In the genomic region with DNA sequence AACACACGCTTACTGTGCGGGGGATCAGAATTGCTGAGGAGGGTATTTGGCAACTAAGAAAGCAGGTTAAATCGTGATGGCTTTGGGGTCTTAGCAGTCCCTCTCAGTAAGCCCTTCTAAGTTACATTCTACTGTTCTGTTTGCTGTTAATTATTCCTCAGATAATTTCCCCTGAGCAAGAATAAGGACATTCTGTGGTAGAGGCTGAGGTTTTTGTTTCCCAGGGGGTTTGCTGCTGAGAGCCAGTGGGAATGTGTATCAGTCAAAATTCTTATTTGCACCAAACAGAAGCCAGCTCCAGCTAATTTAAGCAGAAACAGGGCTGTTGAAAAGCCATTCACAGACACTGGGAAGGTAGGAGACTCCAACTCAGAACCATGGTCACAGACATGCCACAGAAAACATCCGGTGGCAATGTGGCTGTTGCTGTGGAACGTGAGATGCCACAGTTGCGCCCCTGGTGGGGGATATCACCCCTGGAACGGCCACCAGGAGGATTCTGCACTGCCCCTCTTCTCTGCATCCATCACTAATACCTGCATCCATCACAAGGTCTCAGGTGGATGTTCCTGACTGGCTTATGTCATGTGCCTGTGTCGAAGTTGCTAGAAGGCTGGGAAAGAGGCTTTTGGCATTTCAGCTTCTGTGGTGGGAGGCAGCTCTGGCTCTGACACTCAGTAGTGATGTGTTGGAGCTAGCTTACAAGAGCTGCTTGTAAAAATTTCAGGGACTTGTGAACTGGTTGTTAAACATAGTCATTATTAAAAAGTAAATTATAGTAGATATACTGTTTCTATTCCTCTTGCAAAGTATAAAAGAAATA, we compare ENCODE assay signal across 1 cellular context.
TF ChIP-seq lines count a peak whose summit lies in the region.

No MANE protein-coding gene starts in this region.

TF ChIP-seq in K562, 482 proteins besides CTCF, POLR2A, EP300 and RAD21:
- TF ChIP-seq HCFC1 (IDR thresholded peaks at IDR 0.05; ENCODE audit: low read depth, low read length) (no peak), ZBTB8A (IDR thresholded peaks at IDR 0.05; ENCODE audit: partially characterized antibody) (no peak), ZNF668 (CRISPR knock-in tag; IDR thresholded peaks at IDR 0.05) (no peak), TCF7 (IDR thresholded peaks at IDR 0.05; ENCODE audit: borderline replicate concordance) (no peak), CREB1 (IDR thresholded peaks at IDR 0.05) (no peak), CREB1 (CRISPR knock-in tag; IDR thresholded peaks at IDR 0.05) (no peak)
- TF ChIP-seq, protein P1, sequence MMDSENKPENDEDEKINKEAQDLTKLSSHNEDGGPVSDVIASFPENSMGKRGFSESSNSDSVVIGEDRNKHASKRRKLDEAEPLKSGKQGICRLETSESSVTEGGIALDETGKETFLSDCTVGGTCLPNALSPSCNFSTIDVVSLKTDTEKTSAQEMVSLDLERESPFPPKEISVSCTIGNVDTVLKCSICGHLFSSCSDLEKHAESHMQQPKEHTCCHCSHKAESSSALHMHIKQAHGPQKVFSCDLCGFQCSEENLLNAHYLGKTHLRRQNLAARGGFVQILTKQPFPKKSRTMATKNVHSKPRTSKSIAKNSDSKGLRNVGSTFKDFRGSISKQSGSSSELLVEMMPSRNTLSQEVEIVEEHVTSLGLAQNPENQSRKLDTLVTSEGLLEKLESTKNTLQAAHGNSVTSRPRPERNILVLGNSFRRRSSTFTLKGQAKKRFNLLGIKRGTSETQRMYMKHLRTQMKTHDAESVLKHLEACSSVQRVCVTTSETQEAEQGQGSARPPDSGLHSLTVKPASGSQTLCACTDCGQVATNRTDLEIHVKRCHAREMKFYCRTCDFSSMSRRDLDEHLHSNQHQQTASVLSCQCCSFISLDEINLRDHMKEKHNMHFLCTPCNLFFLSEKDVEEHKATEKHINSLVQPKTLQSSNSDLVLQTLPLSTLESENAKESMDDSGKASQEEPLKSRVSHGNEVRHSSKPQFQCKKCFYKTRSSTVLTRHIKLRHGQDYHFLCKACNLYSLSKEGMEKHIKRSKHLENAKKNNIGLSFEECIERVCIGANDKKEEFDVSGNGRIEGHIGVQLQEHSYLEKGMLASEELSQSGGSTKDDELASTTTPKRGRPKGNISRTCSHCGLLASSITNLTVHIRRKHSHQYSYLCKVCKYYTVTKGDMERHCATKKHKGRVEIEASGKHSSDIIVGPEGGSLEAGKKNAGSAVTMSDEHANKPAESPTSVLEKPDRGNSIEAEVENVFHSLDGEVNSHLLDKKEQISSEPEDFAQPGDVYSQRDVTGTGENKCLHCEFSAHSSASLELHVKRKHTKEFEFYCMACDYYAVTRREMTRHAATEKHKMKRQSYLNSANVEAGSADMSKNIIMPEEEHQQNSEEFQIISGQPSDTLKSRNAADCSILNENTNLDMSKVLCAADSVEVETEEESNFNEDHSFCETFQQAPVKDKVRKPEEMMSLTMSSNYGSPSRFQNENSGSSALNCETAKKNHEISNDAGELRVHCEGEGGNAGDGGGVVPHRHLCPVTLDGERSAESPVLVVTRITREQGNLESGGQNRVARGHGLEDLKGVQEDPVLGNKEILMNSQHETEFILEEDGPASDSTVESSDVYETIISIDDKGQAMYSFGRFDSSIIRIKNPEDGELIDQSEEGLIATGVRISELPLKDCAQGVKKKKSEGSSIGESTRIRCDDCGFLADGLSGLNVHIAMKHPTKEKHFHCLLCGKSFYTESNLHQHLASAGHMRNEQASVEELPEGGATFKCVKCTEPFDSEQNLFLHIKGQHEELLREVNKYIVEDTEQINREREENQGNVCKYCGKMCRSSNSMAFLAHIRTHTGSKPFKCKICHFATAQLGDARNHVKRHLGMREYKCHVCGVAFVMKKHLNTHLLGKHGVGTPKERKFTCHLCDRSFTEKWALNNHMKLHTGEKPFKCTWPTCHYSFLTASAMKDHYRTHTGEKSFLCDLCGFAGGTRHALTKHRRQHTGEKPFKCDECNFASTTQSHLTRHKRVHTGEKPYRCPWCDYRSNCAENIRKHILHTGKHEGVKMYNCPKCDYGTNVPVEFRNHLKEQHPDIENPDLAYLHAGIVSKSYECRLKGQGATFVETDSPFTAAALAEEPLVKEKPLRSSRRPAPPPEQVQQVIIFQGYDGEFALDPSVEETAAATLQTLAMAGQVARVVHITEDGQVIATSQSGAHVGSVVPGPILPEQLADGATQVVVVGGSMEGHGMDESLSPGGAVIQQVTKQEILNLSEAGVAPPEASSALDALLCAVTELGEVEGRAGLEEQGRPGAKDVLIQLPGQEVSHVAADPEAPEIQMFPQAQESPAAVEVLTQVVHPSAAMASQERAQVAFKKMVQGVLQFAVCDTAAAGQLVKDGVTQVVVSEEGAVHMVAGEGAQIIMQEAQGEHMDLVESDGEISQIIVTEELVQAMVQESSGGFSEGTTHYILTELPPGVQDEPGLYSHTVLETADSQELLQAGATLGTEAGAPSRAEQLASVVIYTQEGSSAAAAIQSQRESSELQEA (IDR thresholded peaks at IDR 0.05; ENCODE audit: low read depth): no peak
- TF ChIP-seq, protein P2, sequence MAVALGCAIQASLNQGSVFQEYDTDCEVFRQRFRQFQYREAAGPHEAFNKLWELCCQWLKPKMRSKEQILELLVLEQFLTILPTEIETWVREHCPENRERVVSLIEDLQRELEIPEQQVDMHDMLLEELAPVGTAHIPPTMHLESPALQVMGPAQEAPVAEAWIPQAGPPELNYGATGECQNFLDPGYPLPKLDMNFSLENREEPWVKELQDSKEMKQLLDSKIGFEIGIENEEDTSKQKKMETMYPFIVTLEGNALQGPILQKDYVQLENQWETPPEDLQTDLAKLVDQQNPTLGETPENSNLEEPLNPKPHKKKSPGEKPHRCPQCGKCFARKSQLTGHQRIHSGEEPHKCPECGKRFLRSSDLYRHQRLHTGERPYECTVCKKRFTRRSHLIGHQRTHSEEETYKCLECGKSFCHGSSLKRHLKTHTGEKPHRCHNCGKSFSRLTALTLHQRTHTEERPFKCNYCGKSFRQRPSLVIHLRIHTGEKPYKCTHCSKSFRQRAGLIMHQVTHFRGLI (CRISPR knock-in tag; IDR thresholded peaks at IDR 0.05): no peak
TF ChIP-seq in K562: peak in this region for 0.
